ENCODE assay signal across 26 cellular contexts in the genomic region with DNA sequence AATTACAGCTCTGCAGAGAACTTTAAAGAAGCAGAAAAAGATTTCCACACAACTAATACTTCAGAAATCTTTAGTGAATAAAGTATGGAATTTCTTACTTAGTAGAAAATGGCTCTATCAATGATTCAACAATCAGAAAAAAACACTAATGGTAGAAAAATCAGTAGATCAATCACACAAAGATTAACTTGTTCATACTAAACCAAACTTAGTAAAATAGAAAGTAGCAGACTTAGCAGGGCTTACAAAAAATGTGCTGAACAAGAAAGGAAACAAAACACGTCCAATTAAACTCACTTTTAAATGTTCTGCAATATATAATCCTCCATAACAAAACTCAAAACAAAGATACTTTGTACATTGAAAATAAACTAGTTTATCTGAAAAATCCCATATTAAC. TPM values are rescaled to one million over a fixed set of nuclear protein-coding genes. Genes with fewer than 3 reads are reported as not detected.
"Had no signal": no experiment of that assay in that cellular context is flagged by ENCODE, and none has a peak within 500 bp of the region (broad histone marks: within the 10 kb centered on the region; RNA-seq: fewer than 3 reads in every experiment).

No MANE protein-coding gene starts in this region.

- H3K36me3 Mint-ChIP-seq: natural killer cell had no signal

- H3K4me3 Mint-ChIP-seq: mesothelial cell of epicardium; naive B cell; natural killer cell; nephron progenitor cell; stimulated activated naive CD8-positive, alpha-beta T cell treated with anti-CD3 and anti-CD28 coated beads, Interleukin-15, Interleukin-2, amounts not matched to agents 100 ng/mL and 50 ng/mL, for 24 hours had no signal

- H3K9me3 Mint-ChIP-seq: naive B cell; natural killer cell; nephron progenitor cell; stimulated activated naive CD8-positive, alpha-beta T cell treated with anti-CD3 and anti-CD28 coated beads, Interleukin-15, Interleukin-2, amounts not matched to agents 100 ng/mL and 50 ng/mL, for 24 hours had no signal

- H3K27me3 Mint-ChIP-seq: naive B cell; progenitor cell of endocrine pancreas; stimulated activated naive CD8-positive, alpha-beta T cell treated with anti-CD3 and anti-CD28 coated beads, Interleukin-15, Interleukin-2, amounts not matched to agents 100 ng/mL and 50 ng/mL, for 24 hours had no signal

- H3K27ac Mint-ChIP-seq: mesothelial cell of epicardium; naive B cell; natural killer cell; progenitor cell of endocrine pancreas; stimulated activated naive CD8-positive, alpha-beta T cell treated with anti-CD3 and anti-CD28 coated beads, Interleukin-15, Interleukin-2, amounts not matched to agents 100 ng/mL and 50 ng/mL, for 24 hours had no signal

- DNase-seq: islet precursor cell; left ventricle myocardium inferior; mesendoderm; naive B cell; natural killer cell; nephron progenitor cell; ovary; stimulated activated CD4-positive, alpha-beta T cell treated with anti-CD3 and anti-CD28 coated beads, Interleukin-12 subunit alpha, Interleukin-12 subunit beta, amount 100 ng/mL, for 4 hours; stimulated activated CD4-positive, alpha-beta T cell treated with anti-CD3 and anti-CD28 coated beads, Interleukin-15, amount 100 ng/mL, for 24 hours; stimulated activated CD4-positive, alpha-beta T cell treated with anti-CD3 and anti-CD28 coated beads, Interleukin-2, amount 100 ng/mL, for 24 hours; stimulated activated CD4-positive, alpha-beta T cell treated with anti-CD3 and anti-CD28 coated beads, Interleukin-4, amount 100 ng/mL, for 1 hour; stimulated activated naive CD4-positive, alpha-beta T cell; tibial artery; trophoblast cell; upper lobe of right lung had no signal

- H3K4me1 Mint-ChIP-seq: mesothelial cell of epicardium, naive B cell, natural killer cell, nephron progenitor cell had no signal

- H3K27ac ChIP-seq: left ventricle myocardium inferior, ovary, right atrium auricular region, skin epidermis, suprapubic skin, thoracic aorta, tibial artery, upper lobe of right lung had no signal

- H3K4me3 ChIP-seq: left ventricle myocardium inferior, lung, ovary, right atrium auricular region, skin epidermis, suprapubic skin, thoracic aorta, tibial artery, upper lobe of right lung had no signal

- H3K36me3 ChIP-seq: left ventricle myocardium inferior, ovary, right atrium auricular region, thoracic aorta, upper lobe of right lung had no signal

- H3K27me3 ChIP-seq: ovary, right atrium auricular region, suprapubic skin, tibial artery, upper lobe of right lung had no signal

- ATAC-seq: natural killer cell, sciatic nerve, upper lobe of right lung had no signal

- H3K4me1 ChIP-seq: left ventricle myocardium inferior, right atrium auricular region, suprapubic skin, tibial artery, upper lobe of right lung had no signal

- H3K9me3 ChIP-seq: left ventricle myocardium inferior, ovary, right atrium auricular region, suprapubic skin, thoracic aorta, tibial artery, upper lobe of right lung had no signal

RNA-seq across cellular contexts. Expression of a gene that starts 52.8 kb away (rescaled TPM):
- total RNA-seq: kidney epithelial cell, left ventricle myocardium inferior, mesothelial cell of epicardium, progenitor cell of endocrine pancreas, pulmonary artery endothelial cell, right atrium auricular region, suprapubic skin, upper lobe of right lung had no signal
